ENCODE assay signal across 9 cellular contexts in genomic region chr4:39933689-39934590, GRCh38. TPM values are rescaled to one million over a fixed set of nuclear protein-coding genes. Genes with fewer than 3 reads are reported as not detected.
DNase-seq lines count a peak whose midpoint lies in the region; ATAC-seq and TF ChIP-seq lines count a peak whose summit lies in the region.
"Had no signal": no experiment of that assay in that cellular context is flagged by ENCODE, and none has a peak within 500 bp of the region (broad histone marks: within the 10 kb centered on the region; RNA-seq: fewer than 3 reads in every experiment).

No MANE protein-coding gene starts in this region.

- H3K36me3 ChIP-seq in hepatocyte (replicated peaks; ENCODE audit: insufficient read depth, low read depth) (no peaks in the 10 kb centered on the region), thoracic aorta (no peaks in the 10 kb centered on the region), tibial artery (peaks cover 0 to 5% (median 0%) of the 10 kb centered on the region in 3 donors)

- no peaks in the 10 kb centered on the region for H3K27me3 Mint-ChIP-seq in activated naive CD4-positive, alpha-beta T cell treated with anti-CD3 and anti-CD28 coated beads, Interleukin-2, amount 50 U/mL, for 24 hours
- H3K27me3 Mint-ChIP-seq in activated T-helper 17 cell treated with anti-CD3 and anti-CD28 coated beads, Interleukin-2, amount 50 U/mL, for 72 hours: no peaks in the 10 kb centered on the region

- H3K4me3 Mint-ChIP-seq in activated naive CD4-positive, alpha-beta T cell treated with anti-CD3 and anti-CD28 coated beads, Interleukin-2, amount 50 U/mL, for 24 hours: peak overlapping the region; percentile 6
- peak overlapping the region; percentile 54 for H3K4me3 Mint-ChIP-seq in activated T-helper 17 cell treated with anti-CD3 and anti-CD28 coated beads, Interleukin-2, amount 50 U/mL, for 72 hours

- H3K4me1 ChIP-seq in hepatocyte (ENCODE audit: insufficient read depth): peaks cover 14% of the 10 kb centered on the region
- peaks cover 20% of the 10 kb centered on the region in 2 donors for H3K4me1 ChIP-seq in thoracic aorta (ENCODE audit: control insufficient read depth in 1 of 2, low read depth in 2 of 2)
- peaks cover 0 to 22% (median 10%) of the 10 kb centered on the region in 4 donors for H3K4me1 ChIP-seq in tibial artery

- no peak for ATAC-seq in activated naive CD4-positive, alpha-beta T cell treated with anti-CD3 and anti-CD28 coated beads, Interleukin-2, amount 50 U/mL, for 72 hours
- ATAC-seq in activated T-helper 17 cell treated with anti-CD3 and anti-CD28 coated beads, Interleukin-2, amount 50 U/mL, for 72 hours (replicated peaks): peak; percentile 56
- no peak for ATAC-seq in thoracic aorta (ENCODE audit: insufficient number of reproducible peaks, low FRiP score, low read depth)
- no peak for ATAC-seq in GM21447 (IDR thresholded peaks at IDR 0.05; ENCODE audit: unreplicated experiment)
- no peak for ATAC-seq in HG03457 (IDR thresholded peaks at IDR 0.05; ENCODE audit: unreplicated experiment)

- intact Hi-C loops in tibial artery (cut with DNase I; ENCODE audit: low total_unique reads): no loop called here

- H3K79me2 ChIP-seq in hepatocyte: peaks cover 99% of the 10 kb centered on the region

- no peaks in the 10 kb centered on the region for H3K9me2 ChIP-seq in hepatocyte (replicated peaks; ENCODE audit: insufficient read depth)

- peaks cover 52% of the 10 kb centered on the region for H4K20me1 ChIP-seq in hepatocyte (ENCODE audit: insufficient read depth, poor library complexity, severe bottlenecking)

- peak overlapping the region; percentile 49 for H3K27ac Mint-ChIP-seq in activated naive CD4-positive, alpha-beta T cell treated with anti-CD3 and anti-CD28 coated beads, Interleukin-2, amount 50 U/mL, for 24 hours
- peak overlapping the region in 1 of 2 donors; percentile 66 for H3K27ac Mint-ChIP-seq in activated naive CD4-positive, alpha-beta T cell treated with anti-CD3 and anti-CD28 coated beads, Interleukin-2, amount 50 U/mL, for 72 hours
- peak overlapping the region; percentile 31 for H3K27ac Mint-ChIP-seq in activated T-helper 17 cell treated with anti-CD3 and anti-CD28 coated beads, Interleukin-2, amount 50 U/mL, for 72 hours

- H3K9me3 Mint-ChIP-seq in activated naive CD4-positive, alpha-beta T cell treated with anti-CD3 and anti-CD28 coated beads, Interleukin-2, amount 50 U/mL, for 24 hours: no peaks in the 10 kb centered on the region
- no peaks in the 10 kb centered on the region for H3K9me3 Mint-ChIP-seq in activated naive CD4-positive, alpha-beta T cell treated with anti-CD3 and anti-CD28 coated beads, Interleukin-2, amount 50 U/mL, for 72 hours
- no peaks in the 10 kb centered on the region for H3K9me3 Mint-ChIP-seq in activated T-helper 17 cell treated with anti-CD3 and anti-CD28 coated beads, Interleukin-2, amount 50 U/mL, for 72 hours

- peaks cover 66% of the 10 kb centered on the region for H3K4me1 Mint-ChIP-seq in activated naive CD4-positive, alpha-beta T cell treated with anti-CD3 and anti-CD28 coated beads, Interleukin-2, amount 50 U/mL, for 24 hours
- peaks cover 34% of the 10 kb centered on the region for H3K4me1 Mint-ChIP-seq in activated T-helper 17 cell treated with anti-CD3 and anti-CD28 coated beads, Interleukin-2, amount 50 U/mL, for 72 hours

- no peak for DNase-seq in activated naive CD4-positive, alpha-beta T cell treated with anti-CD3 and anti-CD28 coated beads, Interleukin-2, amount 50 U/mL, for 72 hours (ENCODE audit: low spot score in 2 of 2)
- no peak for DNase-seq in hepatocyte (ENCODE audit: low spot score)
- DNase-seq in thoracic aorta (ENCODE audit: low spot score): no peak
- no peak for DNase-seq in tibial artery
- DNase-seq: NCI-H748 treated with DMSO at 0.1 percent for 48 hours had no signal

- H3K36me3 Mint-ChIP-seq in activated naive CD4-positive, alpha-beta T cell treated with anti-CD3 and anti-CD28 coated beads, Interleukin-2, amount 50 U/mL, for 24 hours: peaks cover 11% of the 10 kb centered on the region
- H3K36me3 Mint-ChIP-seq in activated naive CD4-positive, alpha-beta T cell treated with anti-CD3 and anti-CD28 coated beads, Interleukin-2, amount 50 U/mL, for 72 hours: peaks cover 0 to 23% of the 10 kb centered on the region in 2 donors
- peaks cover 16% of the 10 kb centered on the region for H3K36me3 Mint-ChIP-seq in activated T-helper 17 cell treated with anti-CD3 and anti-CD28 coated beads, Interleukin-2, amount 50 U/mL, for 72 hours (ENCODE audit: low read depth)

- H3K9me3 ChIP-seq in hepatocyte (ENCODE audit: low read depth): no peaks in the 10 kb centered on the region
- no peaks in the 10 kb centered on the region for H3K9me3 ChIP-seq in thoracic aorta
- H3K9me3 ChIP-seq in tibial artery: no peaks in the 10 kb centered on the region

- H3K4me2 ChIP-seq in hepatocyte: peak overlapping the region; percentile 45

- H3K4me3 ChIP-seq in hepatocyte (no peak overlapping the region), thoracic aorta (peak overlapping the region; percentile 35), tibial artery (no peak overlapping the region)

- TF ChIP-seq CTCF in hepatocyte (IDR thresholded peaks at IDR 0.05; ENCODE audit: poor library complexity) (no peak), thoracic aorta (IDR thresholded peaks at IDR 0.05) (no peak), tibial artery (IDR thresholded peaks at IDR 0.05) (no peak)

- H3K27ac ChIP-seq in hepatocyte: peak overlapping the region; percentile 40
- H3K27ac ChIP-seq in thoracic aorta: peak overlapping the region in 1 of 2 donors; percentile 46
- H3K27ac ChIP-seq in tibial artery: peak overlapping the region in 1 of 2 donors; percentile 11

- H2AFZ ChIP-seq in hepatocyte: no peak overlapping the region

- H3K27me3 ChIP-seq in hepatocyte (no peaks in the 10 kb centered on the region), thoracic aorta (replicated peaks; ENCODE audit: insufficient read depth) (no peaks in the 10 kb centered on the region), tibial artery (no peaks in the 10 kb centered on the region)

- 53% methylated on average over 7 of the region's 7 CpGs for WGBS in hepatocyte (ENCODE audit: low lambda C conversion rate, missing lambda C conversion rate)

RNA-seq across cellular contexts. Expression of gene PDS5A, which starts 43.8 kb away (rescaled TPM):
- total RNA-seq in activated naive CD4-positive, alpha-beta T cell treated with anti-CD3 and anti-CD28 coated beads, Interleukin-2, amount 50 U/mL, for 72 hours: 100 to 1,000 TPM in 1 of 2 donors, 10 to 100 TPM in 1; 95.7 to 105 TPM
- total RNA-seq in activated T-helper 17 cell treated with anti-CD3 and anti-CD28 coated beads, Interleukin-2, amount 50 U/mL, for 72 hours: 100 to 1,000 TPM in 1 of 2 donors, 10 to 100 TPM in 1; 78.8 to 113 TPM
- total RNA-seq in hepatocyte (69.2 and 74.0 TPM in 2 replicates), thoracic aorta (10 to 100 TPM; 56.3 to 72.4 TPM)
- polyA plus RNA-seq in hepatocyte: 24.6 and 28.0 TPM in 2 replicates
